In the genomic region with DNA sequence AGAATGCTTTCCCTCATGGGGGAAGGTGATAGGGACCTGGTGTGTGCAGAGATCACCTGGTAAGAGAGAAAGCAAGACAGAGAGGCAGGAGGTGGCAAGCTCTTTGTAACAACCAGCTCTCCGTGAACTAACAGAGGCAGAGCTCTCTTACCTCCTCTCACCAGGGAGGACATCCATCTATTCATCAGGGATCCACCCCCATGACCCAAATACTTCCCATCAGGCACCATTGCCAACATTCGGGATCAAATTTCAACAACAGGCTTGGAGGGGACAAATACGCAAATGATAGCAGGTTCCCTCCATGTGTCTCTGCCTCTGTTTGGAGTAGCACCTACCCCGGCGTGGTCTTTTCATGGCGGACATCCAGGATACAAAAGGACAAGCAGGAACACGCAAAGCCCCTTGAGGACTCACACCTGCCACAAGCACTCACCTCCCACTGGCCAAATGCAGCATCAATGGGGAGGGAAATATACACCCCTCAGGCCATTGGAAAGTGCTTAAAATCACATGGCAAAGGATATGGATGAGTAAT, we compare ENCODE assay signal across 24 cellular contexts.
DNase-seq lines count a peak whose midpoint lies in the region; FAIRE-seq and TF ChIP-seq lines count a peak whose summit lies in the region.
"Had no signal": no experiment of that assay in that cellular context is flagged by ENCODE, and none has a peak within 500 bp of the region (broad histone marks: within the 10 kb centered on the region; RNA-seq: fewer than 3 reads in every experiment).

No MANE protein-coding gene starts in this region.

- POLR2A ChIA-PET in HEK293 (lab: Yijun Ruan, JAX), result no interaction called here

- no peaks in the 10 kb centered on the region for H3K9me3 ChIP-seq in HEK293 (ENCODE audit: control insufficient read depth, insufficient read depth, low read depth, low read length)
- H3K9me3 ChIP-seq: heart right ventricle, left lung, ovary, spleen had no signal

- no peak for FAIRE-seq in bronchial epithelial cell (lab: Jason Lieb, UNC)
- FAIRE-seq: GM12878, GM19239, HepG2 had no signal

- no peaks in the 10 kb centered on the region for H3K4me1 ChIP-seq in HEK293 (ENCODE audit: control insufficient read depth, insufficient read depth, low read length)
- H3K4me1 ChIP-seq: left lung, spleen had no signal

- TF ChIP-seq CTCF in HEK293 (tag by site-specific recombination; IDR thresholded peaks at IDR 0.05) (no peak), bronchial epithelial cell (IDR thresholded peaks at IDR 0.05; ENCODE audit: insufficient read depth, low read length, severe bottlenecking) (no peak)

- TF ChIP-seq POLR2A in erythroblast (IDR thresholded peaks at IDR 0.05; ENCODE audit: low read length), result no peak

- H3K36me3 ChIP-seq in HEK293 (ENCODE audit: control insufficient read depth in 2 of 2, insufficient read depth in 1 of 2, low read length in 2 of 2) (no peaks in the 10 kb centered on the region), bronchial epithelial cell (ENCODE audit: control insufficient read depth, insufficient read depth, low read length) (no peaks in the 10 kb centered on the region)
- H3K36me3 ChIP-seq: heart right ventricle, left lung, ovary, spleen had no signal

- CTCF ChIA-PET in HEK293 (lab: Yijun Ruan, JAX), result no interaction called here

- no peaks in the 10 kb centered on the region for H3K27me3 ChIP-seq in bronchial epithelial cell (ENCODE audit: control insufficient read depth, insufficient read depth, low read length)
- H3K27me3 ChIP-seq: left lung, ovary, spleen had no signal

- DNase-seq in NCI-H146 treated with DMSO at 0.1 percent for 48 hours (lab: John Stamatoyannopoulos, UW; ENCODE audit: unreplicated experiment) (peak; percentile 96), NCI-H2196 (lab: John Stamatoyannopoulos, UW; ENCODE audit: unreplicated experiment) (peak; percentile 88), bronchial epithelial cell (ENCODE audit: low read depth) (peak; percentile 1), mesenteric fat pad (ENCODE audit: low spot score) (no peak), NCI-H446 (lab: John Stamatoyannopoulos, UW) (no peak), erythroblast (lab: John Stamatoyannopoulos, UW) (no peak)
- DNase-seq in activated effector memory CD4-positive, alpha-beta T cell treated with Interleukin-2 at 50 U/mL for 16 hours, result no peak
- DNase-seq: activated CD4-positive, alpha-beta T cell treated with anti-CD3 and anti-CD28 coated beads, Interleukin-2, amount 10 ng/mL, durations not matched to agents 7 days and 5 days; activated naive CD8-positive, alpha-beta T cell treated with anti-CD3 and anti-CD28 coated beads for 36 hours; cerebellar nuclear complex; heart right ventricle; left lung; midbrain; NCI-H1048; ovary; spleen; stimulated activated CD4-positive, alpha-beta T cell treated with anti-CD3 and anti-CD28 coated beads, Interleukin-4, amount 100 ng/mL, for 1 hour; stimulated activated naive CD4-positive, alpha-beta T cell had no signal

- H3K4me3 ChIP-seq in HEK293 (ENCODE audit: low read depth, low read length) (no peak overlapping the region), bronchial epithelial cell (ENCODE audit: low read depth, low read length) (no peak overlapping the region)
- H3K4me3 ChIP-seq: GM12878, heart right ventricle, left lung, ovary, spleen had no signal

- H3K27ac ChIP-seq in HEK293 (ENCODE audit: extremely low read depth, low read depth, low read length), result no peak overlapping the region
- H3K27ac ChIP-seq: epithelial cell of prostate, heart right ventricle, HL-60, left lung, ovary, spleen had no signal

TF ChIP-seq in HEK293, 187 proteins besides CTCF, POLR2A, EP300 and RAD21:
- TF ChIP-seq ZBTB7A (tag by site-specific recombination; IDR thresholded peaks at IDR 0.05; ENCODE audit: low read depth) (no peak), PRDM10 (tag by site-specific recombination; IDR thresholded peaks at IDR 0.05) (peak; percentile 37)

Comparison
In these comparisons a context has a peak if more than half of its experiments do, and no peak if none do; other contexts are left out.
1. DNase-seq: peak in NCI-H146 treated with DMSO at 0.1 percent for 48 hours (single experiment), NCI-H2196 (single experiment) and bronchial epithelial cell (single experiment); none in mesenteric fat pad (single experiment), NCI-H446 (0 of 2), erythroblast (0 of 2) and activated effector memory CD4-positive, alpha-beta T cell treated with Interleukin-2 at 50 U/mL for 16 hours (single experiment).